ENCODE assay signal across 1 cellular context in genomic region chr3:83218383-83219200, GRCh38.
TF ChIP-seq lines count a peak whose summit lies in the region.

No MANE protein-coding gene starts in this region.

TF ChIP-seq in GM23338, 12 proteins besides CTCF, POLR2A, EP300 and RAD21 (continued from another document):
- no peak for TF ChIP-seq ZNF462 (CRISPR knock-in tag; IDR thresholded peaks at IDR 0.05)
